In genomic region chr2:112765251-112765650, GRCh38 we compare ENCODE assay signal across 8 cellular contexts. TPM values are rescaled to one million over a fixed set of nuclear protein-coding genes. Genes with fewer than 3 reads are reported as not detected.
DNase-seq lines count a peak whose midpoint lies in the region; ATAC-seq and TF ChIP-seq lines count a peak whose summit lies in the region.

No MANE protein-coding gene starts in this region.

- CTCF ChIA-PET in CD8-positive, alpha-beta T cell (lab: Charles Lee) = no interaction called here

- no peaks in the 10 kb centered on the region for H3K9me3 Mint-ChIP-seq in CD8-positive, alpha-beta T cell
- H3K9me3 Mint-ChIP-seq in nephron progenitor cell = peaks cover 11% of the 10 kb centered on the region

- no peaks in the 10 kb centered on the region for H4K20me1 ChIP-seq in Karpas-422 (ENCODE audit: insufficient read depth, low read depth, low read length)

- no peaks in the 10 kb centered on the region for H3K27me3 Mint-ChIP-seq in CD8-positive, alpha-beta T cell (ENCODE audit: low read depth)
- peaks cover 5% of the 10 kb centered on the region for H3K27me3 Mint-ChIP-seq in nephron progenitor cell (ENCODE audit: low read depth, poor library complexity)

- H3K9me2 ChIP-seq in Karpas-422 (replicated peaks; ENCODE audit: insufficient read depth, low read length) = no peaks in the 10 kb centered on the region

- H3K4me3 Mint-ChIP-seq in CD8-positive, alpha-beta T cell = peak overlapping the region; percentile 92
- H3K4me3 Mint-ChIP-seq in nephron progenitor cell = peak overlapping the region; percentile 89

- intact Hi-C loops in CD8-positive, alpha-beta T cell (cut with DNase I, micrococcal nuclease) = loop anchor here in 1 of 2 experiments (2.0 to 10.0 kb wide), 2 partner anchors 120 to 510 kb away; partner anchors contain the start of genes SLC20A1 and ZC3H8

- H3K27ac ChIP-seq in CD8-positive, alpha-beta T cell (ENCODE audit: low read depth, low read length) = no peak overlapping the region
- H3K27ac ChIP-seq in Karpas-422 (ENCODE audit: low read length) = peak overlapping the region; percentile 64

- no peaks in the 10 kb centered on the region for H3K9me3 ChIP-seq in CD8-positive, alpha-beta T cell (ENCODE audit: low read length)
- no peaks in the 10 kb centered on the region for H3K9me3 ChIP-seq in Karpas-422 (ENCODE audit: low read length)

- peak overlapping the region; percentile 77 for H3K4me2 ChIP-seq in Karpas-422 (ENCODE audit: low read depth, low read length, poor library complexity, severe bottlenecking)

- H3K4me3 ChIP-seq in CD8-positive, alpha-beta T cell (ENCODE audit: low read depth, low read length) = peak overlapping the region; percentile 72
- H3K4me3 ChIP-seq in Karpas-422 (ENCODE audit: low read length) = peak overlapping the region; percentile 80
- H3K4me3 ChIP-seq in choroid plexus epithelial cell (ENCODE audit: low read depth, low read length) = peak overlapping the region; percentile 73

- no peaks in the 10 kb centered on the region for H3K36me3 ChIP-seq in CD8-positive, alpha-beta T cell (ENCODE audit: insufficient read depth, low read length)
- H3K36me3 ChIP-seq in Karpas-422 (ENCODE audit: insufficient read depth, low read length) = peaks cover 5% of the 10 kb centered on the region; the same call in 1 of the 2 replicates

- peaks cover 27% of the 10 kb centered on the region for H3K4me1 Mint-ChIP-seq in CD8-positive, alpha-beta T cell (ENCODE audit: low read depth)
- peaks cover 34% of the 10 kb centered on the region for H3K4me1 Mint-ChIP-seq in nephron progenitor cell

- H2AFZ ChIP-seq in Karpas-422 (ENCODE audit: low read length) = peak overlapping the region; percentile 67

- in situ Hi-C loops in ACHN (cut with HindIII; ENCODE audit: low pct_ligation_motif_present, low pct_unique_long_range_greater_than_20kb, low sequenced_read_pairs) = no loop called here

- no peak for ATAC-seq in CD8-positive, alpha-beta T cell
- ATAC-seq in HG03439 (IDR thresholded peaks at IDR 0.05; ENCODE audit: unreplicated experiment) = no peak

- peak overlapping the region; percentile 74 for H3K9ac ChIP-seq in Karpas-422 (ENCODE audit: low read length)

- peaks cover 34% of the 10 kb centered on the region for H3K79me2 ChIP-seq in Karpas-422 (ENCODE audit: low read length)

- no peaks in the 10 kb centered on the region for H3K27me3 ChIP-seq in CD8-positive, alpha-beta T cell (ENCODE audit: insufficient read depth, low read length)
- H3K27me3 ChIP-seq in Karpas-422 (ENCODE audit: low read length) = no peaks in the 10 kb centered on the region

- DNase-seq in CD8-positive, alpha-beta T cell = no peak
- DNase-seq in Karpas-422 (peak; percentile 59), choroid plexus epithelial cell (ENCODE audit: low read depth) (no peak), nephron progenitor cell (no peak), cerebellar cortex (ENCODE audit: low spot score) (no peak), dedifferentiated amniotic fluid mesenchymal stem cell (ENCODE audit: extremely low spot score) (no peak), ACHN (no peak)

- H3K36me3 Mint-ChIP-seq in CD8-positive, alpha-beta T cell = peaks cover 3% of the 10 kb centered on the region
- H3K36me3 Mint-ChIP-seq in nephron progenitor cell (ENCODE audit: low read depth) = peaks cover 23% of the 10 kb centered on the region

- H3K4me1 ChIP-seq in CD8-positive, alpha-beta T cell (ENCODE audit: insufficient read depth, low read length) = peaks cover 12% of the 10 kb centered on the region
- H3K4me1 ChIP-seq in Karpas-422 (ENCODE audit: low read length) = peaks cover 30% of the 10 kb centered on the region

- no peak overlapping the region for H3K27ac Mint-ChIP-seq in CD8-positive, alpha-beta T cell
- no peak overlapping the region for H3K27ac Mint-ChIP-seq in nephron progenitor cell

- POLR2A ChIA-PET in CD8-positive, alpha-beta T cell (lab: Charles Lee) = no interaction called here

- TF ChIP-seq CTCF in CD8-positive, alpha-beta T cell (IDR thresholded peaks at IDR 0.05) = no peak
- TF ChIP-seq CTCF in choroid plexus epithelial cell (conservative IDR thresholded peaks at IDR 0.05; ENCODE audit: low read depth, low read length) (no peak), nephron progenitor cell (IDR thresholded peaks at IDR 0.05) (no peak)

RNA-seq across cellular contexts. Expression of gene CKAP2L, which starts 0.8 kb away (rescaled TPM):
- under 1 TPM; 0.50 to 0.57 TPM for total RNA-seq in CD8-positive, alpha-beta T cell
- total RNA-seq in Karpas-422 (2014; rRNA removed; shearing (Covaris generic); ENCODE audit: low replicate concordance) = 8.9 and 17.0 TPM in 2 replicates

RNA-seq across cellular contexts. Expression of gene IL1A, which starts 19.0 kb away (rescaled TPM):
- not detected for total RNA-seq in CD8-positive, alpha-beta T cell
- total RNA-seq in Karpas-422 (2014; rRNA removed; shearing (Covaris generic); ENCODE audit: low replicate concordance) = 0.15 TPM in 1 of 2 replicates, not detected in the other

RNA-seq across cellular contexts. Expression of gene NT5DC4, which starts 44.4 kb away (rescaled TPM):
- total RNA-seq in CD8-positive, alpha-beta T cell = not detected
- not detected in 2 replicates for total RNA-seq in Karpas-422 (2014; rRNA removed; shearing (Covaris generic); ENCODE audit: low replicate concordance)
